ENCODE assay signal across 8 cellular contexts in the genomic region with DNA sequence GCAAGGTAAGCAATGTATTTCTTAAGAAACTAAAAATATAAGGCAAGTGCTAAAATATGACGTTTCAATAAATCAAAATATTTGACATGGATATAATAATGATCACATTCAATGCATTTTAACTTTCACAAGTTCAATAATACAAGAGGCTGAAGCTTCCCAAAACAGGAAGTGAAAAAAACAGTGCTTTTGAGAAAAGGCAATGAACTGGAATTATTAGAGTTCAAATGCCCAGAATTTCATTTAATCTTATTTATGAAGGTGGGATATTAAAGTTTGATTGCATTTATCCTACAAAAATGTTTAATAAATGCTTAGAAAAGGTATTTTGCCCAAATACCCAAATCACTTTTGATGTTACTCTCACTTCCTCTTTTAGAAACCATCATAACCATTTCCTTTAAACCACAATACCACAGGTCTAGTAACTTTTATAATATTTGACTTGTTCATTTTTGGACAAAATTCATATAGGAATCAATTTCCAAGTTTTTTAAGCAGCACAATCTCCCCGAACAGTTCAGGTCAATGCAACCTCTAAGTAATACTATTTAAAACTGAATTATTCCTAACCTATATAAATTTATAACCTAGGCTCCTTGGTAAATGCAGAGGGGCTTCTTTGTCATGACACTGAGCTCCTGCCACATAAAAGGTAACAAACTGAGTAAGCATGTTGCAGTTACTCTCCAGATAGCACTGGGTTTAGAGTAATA. TPM values are rescaled to one million over a fixed set of nuclear protein-coding genes. Genes with fewer than 3 reads are reported as not detected.
A peak's percentile ranks its signal among the peaks of the same experiment; 100 is the strongest.
DNase-seq lines count a peak whose midpoint lies in the region; ATAC-seq, FAIRE-seq and TF ChIP-seq lines count a peak whose summit lies in the region.

No MANE protein-coding gene starts in this region.

- in situ Hi-C loops in HepG2 (cut with HindIII; ENCODE audit: extremely low pct_ligation_motif_present, low pct_unique_long_range_greater_than_20kb) (no loop called here), ACHN (cut with HindIII; ENCODE audit: low pct_ligation_motif_present, low pct_unique_long_range_greater_than_20kb, low sequenced_read_pairs) (no loop called here)

- ATAC-seq in HepG2 (no peak), right lobe of liver (no peak), HG03039 (IDR thresholded peaks at IDR 0.05; ENCODE audit: unreplicated experiment) (peak; percentile 30)

- intact Hi-C loops in HepG2 (cut with micrococcal nuclease; ENCODE audit: unreplicated experiment), result no loop called here
- intact Hi-C loops in right lobe of liver (cut with DNase I), result no loop called here

- CTCF ChIA-PET in HepG2 (lab: Yijun Ruan, JAX; ENCODE audit: low intra/inter-chr PET ratio, low total read pairs), result no interaction called here

- TF ChIP-seq POLR2A in HepG2 (IDR thresholded peaks at IDR 0.05; ENCODE audit: insufficient read depth in 1 of 2, low read depth in 2 of 2, low read length in 2 of 2) (no peak), right lobe of liver (IDR thresholded peaks at IDR 0.05) (no peak)

- POLR2A ChIA-PET in HepG2 (lab: Yijun Ruan, JAX), result no interaction called here

- no TSS peak for BruUV-seq in HepG2 (replicated peaks; lab: Mats Ljungman, UMichigan)

- H3K4me1 ChIP-seq in HepG2 (ENCODE audit: insufficient read depth, low read length), result peaks cover 61% of the 10 kb centered on the region
- peaks cover 0 to 39% (median 8%) of the 10 kb centered on the region in 4 donors for H3K4me1 ChIP-seq in right lobe of liver
- peaks cover 31% of the 10 kb centered on the region for H3K4me1 ChIP-seq in iPS-20b (ENCODE audit: insufficient read depth, low read length)

- peaks cover 2 to 11% of the 10 kb centered on the region in 2 experiments; a peak in 3 of 5 replicates for H3K27me3 ChIP-seq in HepG2 (ENCODE audit: control insufficient read depth in 1 of 2, insufficient read depth in 2 of 2, low read length in 2 of 2)
- H3K27me3 ChIP-seq in right lobe of liver, result no peaks in the 10 kb centered on the region
- peaks cover 10% of the 10 kb centered on the region for H3K27me3 ChIP-seq in iPS-20b (ENCODE audit: insufficient read depth, low read length)

- no peak for DNase-seq in HepG2 (ENCODE audit: low spot score)
- DNase-seq in right lobe of liver, result no peak
- no peak for DNase-seq in SK-N-MC (ENCODE audit: low read depth, low spot score)
- no peak for DNase-seq in middle frontal gyrus (ENCODE audit: extremely low spot score, low spot score)
- no peak for DNase-seq in ACHN
- DNase-seq in dedifferentiated amniotic fluid mesenchymal stem cell (ENCODE audit: extremely low spot score), result no peak

- H3K4me2 ChIP-seq in HepG2 (ENCODE audit: low read depth, low read length), result peak overlapping the region; percentile 88

- FAIRE-seq in HepG2 (lab: Jason Lieb, UNC), result no peak

- H3K9ac ChIP-seq in HepG2 (ENCODE audit: insufficient read depth, low read depth, low read length) (peak overlapping the region; percentile 92), SK-N-MC (ENCODE audit: insufficient read length) (peak overlapping the region; percentile 76), iPS-20b (ENCODE audit: low read depth, low read length) (peak overlapping the region; percentile 78)

- no peak for TF ChIP-seq EP300 in HepG2 (IDR thresholded peaks at IDR 0.05; ENCODE audit: low read depth in 2 of 2, low read length in 2 of 2)
- no peak for TF ChIP-seq EP300 in HepG2 (CRISPR knock-in tag; IDR thresholded peaks at IDR 0.05; ENCODE audit: borderline replicate concordance)

- peaks cover 59% of the 10 kb centered on the region for H4K20me1 ChIP-seq in HepG2 (ENCODE audit: insufficient read depth, low read length)

- H3K36me3 ChIP-seq in HepG2 (replicated peaks in 1 of 2; ENCODE audit: control insufficient read depth in 1 of 2, insufficient read depth in 2 of 2, low read length in 2 of 2) (no peaks in the 10 kb centered on the region), right lobe of liver (no peaks in the 10 kb centered on the region), SK-N-MC (ENCODE audit: insufficient read depth, low read length) (no peaks in the 10 kb centered on the region; the same call in 1 of the 2 replicates), iPS-20b (ENCODE audit: insufficient read depth, low read depth, low read length) (no peaks in the 10 kb centered on the region)

- no peak for TF ChIP-seq RAD21 in HepG2 (CRISPR knock-in tag; IDR thresholded peaks at IDR 0.05)

- H3K27ac ChIP-seq in HepG2 (ENCODE audit: extremely low read length, insufficient read depth, low read length) (no peak overlapping the region), right lobe of liver (peak overlapping the region in 1 of 3 donors; percentile 25), SK-N-MC (peak overlapping the region; percentile 88), iPS-20b (ENCODE audit: low read length) (peak overlapping the region; percentile 39)

- WGBS in HepG2 (ENCODE audit: low lambda C conversion rate), result 11% methylated on average over 2 of the region's 2 CpGs
- 25% methylated on average over 2 of the region's 2 CpGs for WGBS in right lobe of liver (ENCODE audit: insufficient coverage, low coverage, low lambda C conversion rate, missing lambda C conversion rate)

- peaks cover 64% of the 10 kb centered on the region for H3K79me2 ChIP-seq in HepG2 (ENCODE audit: insufficient read depth, low read length)

- H3K4me3 ChIP-seq in HepG2 (replicated peaks in 1 of 3; ENCODE audit: insufficient read depth in 1 of 3, low read depth in 2 of 3, low read length in 3 of 3) (peak overlapping the region; percentile 79 to 99 (median 98); a peak in 5 of 6 replicates), right lobe of liver (peak overlapping the region in 1 of 3 donors; percentile 70), SK-N-MC (peak overlapping the region; percentile 79), iPS-20b (ENCODE audit: low read length) (peak overlapping the region; percentile 81)

- TF ChIP-seq CTCF in HepG2 (CRISPR knock-in tag; IDR thresholded peaks at IDR 0.05) (no peak), right lobe of liver (IDR thresholded peaks at IDR 0.05) (no peak)

- no peak overlapping the region for H2AFZ ChIP-seq in HepG2 (ENCODE audit: low read length)

- H3K9me3 ChIP-seq in HepG2 (ENCODE audit: low read length) (no peaks in the 10 kb centered on the region), right lobe of liver (no peaks in the 10 kb centered on the region), SK-N-MC (ENCODE audit: low read depth, low read length) (no peaks in the 10 kb centered on the region), iPS-20b (ENCODE audit: insufficient read depth, low read depth, low read length) (no peaks in the 10 kb centered on the region)

TF ChIP-seq in HepG2, 621 proteins besides CTCF, POLR2A, EP300 and RAD21 (continues in another document):
- peak; percentile 17; the same call in 1 of the 2 replicates for TF ChIP-seq CREM (IDR thresholded peaks at IDR 0.05)
- TF ChIP-seq CREM (CRISPR knock-in tag; IDR thresholded peaks at IDR 0.05), result no peak

RNA-seq across cellular contexts. Expression of a gene that starts 2.1 kb away (rescaled TPM):
- 96.3 and 160 TPM in 2 replicates for total RNA-seq in HepG2 (2016; rRNA removed; fragmentation: Illumina TruSeq; extraction: Trizol)
- 20.2 and 23.9 TPM in 2 replicates for total RNA-seq in HepG2 (2016; cell fraction: cytosol; rRNA removed; fragmentation: Illumina TruSeq; extraction: Trizol; ENCODE audit: low read depth)
- total RNA-seq in HepG2 (2016; cell fraction: insoluble cytoplasmic fraction; rRNA removed; fragmentation: Illumina TruSeq; extraction: Trizol), result 89.4 and 158 TPM in 2 replicates
- 91.7 and 92.2 TPM in 2 replicates for total RNA-seq in HepG2 (2016; cell fraction: membrane; rRNA removed; fragmentation: Illumina TruSeq; extraction: Trizol)
- total RNA-seq in HepG2 (2016; cell fraction: nucleus; rRNA removed; fragmentation: Illumina TruSeq; extraction: Trizol), result 100 and 105 TPM in 2 replicates
- polyA plus RNA-seq in HepG2 (2011; rRNA removed), result 59.0 and 72.1 TPM in 2 replicates
- 49.9 and 69.1 TPM in 2 replicates for polyA plus RNA-seq in HepG2 (2011; cell fraction: cytosol; rRNA removed)
- polyA plus RNA-seq in HepG2 (2011; cell fraction: nucleus; rRNA removed), result 30.3 and 33.5 TPM in 2 replicates
- 70.3 and 73.4 TPM in 2 replicates for polyA plus RNA-seq in HepG2 (2012)
- 8.8 and 9.0 TPM in 2 replicates for polyA plus RNA-seq in HepG2 (2016; cell fraction: cytosol; fragmentation: Illumina TruSeq; extraction: Trizol; ENCODE audit: low read depth)
- polyA plus RNA-seq in HepG2 (2016; cell fraction: insoluble cytoplasmic fraction; fragmentation: Illumina TruSeq; extraction: Trizol; ENCODE audit: low read depth), result 118 and 121 TPM in 2 replicates
- 34.3 and 37.5 TPM in 2 replicates for polyA plus RNA-seq in HepG2 (2016; cell fraction: membrane; fragmentation: Illumina TruSeq; extraction: Trizol; ENCODE audit: low read depth)
- polyA plus RNA-seq in HepG2 (2016; cell fraction: nucleus; fragmentation: Illumina TruSeq; extraction: Trizol; ENCODE audit: insufficient read depth, low read depth), result 82.2 and 99.4 TPM in 2 replicates
- polyA minus RNA-seq in HepG2 (2011; rRNA and poly(A)+ RNA removed; ENCODE audit: low replicate concordance), result 34.6 and 53.5 TPM in 2 replicates
- polyA minus RNA-seq in HepG2 (2011; cell fraction: cytosol; rRNA and poly(A)+ RNA removed), result 60.0 and 71.9 TPM in 2 replicates
- polyA minus RNA-seq in HepG2 (2011; cell fraction: nucleus; rRNA and poly(A)+ RNA removed), result 145 and 163 TPM in 2 replicates
- 10 to 100 TPM; 31.9 to 50.3 (median 43.3) TPM for total RNA-seq in right lobe of liver

RNA-seq across cellular contexts. Expression of a gene that starts 42.4 kb away (rescaled TPM):
- 1.9 and 3.9 TPM in 2 replicates for total RNA-seq in HepG2 (2016; rRNA removed; fragmentation: Illumina TruSeq; extraction: Trizol)
- total RNA-seq in HepG2 (2016; cell fraction: cytosol; rRNA removed; fragmentation: Illumina TruSeq; extraction: Trizol; ENCODE audit: low read depth), result 0.61 and 0.71 TPM in 2 replicates
- total RNA-seq in HepG2 (2016; cell fraction: insoluble cytoplasmic fraction; rRNA removed; fragmentation: Illumina TruSeq; extraction: Trizol), result 2.0 and 4.5 TPM in 2 replicates
- total RNA-seq in HepG2 (2016; cell fraction: membrane; rRNA removed; fragmentation: Illumina TruSeq; extraction: Trizol), result 0.90 and 1.3 TPM in 2 replicates
- total RNA-seq in HepG2 (2016; cell fraction: nucleus; rRNA removed; fragmentation: Illumina TruSeq; extraction: Trizol), result 1.5 and 2.4 TPM in 2 replicates
- polyA plus RNA-seq in HepG2 (2011; rRNA removed), result 0.97 and 1.3 TPM in 2 replicates
- polyA plus RNA-seq in HepG2 (2011; cell fraction: cytosol; rRNA removed), result 0.52 and 1.1 TPM in 2 replicates
- polyA plus RNA-seq in HepG2 (2011; cell fraction: nucleus; rRNA removed), result 0.24 and 0.38 TPM in 2 replicates
- polyA plus RNA-seq in HepG2 (2012), result 0.33 and 1.0 TPM in 2 replicates
- 0.24 and 0.43 TPM in 2 replicates for polyA plus RNA-seq in HepG2 (2016; cell fraction: cytosol; fragmentation: Illumina TruSeq; extraction: Trizol; ENCODE audit: low read depth)
- polyA plus RNA-seq in HepG2 (2016; cell fraction: insoluble cytoplasmic fraction; fragmentation: Illumina TruSeq; extraction: Trizol; ENCODE audit: low read depth), result 1.8 and 2.0 TPM in 2 replicates
- 0.37 and 0.39 TPM in 2 replicates for polyA plus RNA-seq in HepG2 (2016; cell fraction: membrane; fragmentation: Illumina TruSeq; extraction: Trizol; ENCODE audit: low read depth)
- polyA plus RNA-seq in HepG2 (2016; cell fraction: nucleus; fragmentation: Illumina TruSeq; extraction: Trizol; ENCODE audit: insufficient read depth, low read depth), result 1.00 and 1.4 TPM in 2 replicates
- 1.9 and 2.5 TPM in 2 replicates for polyA minus RNA-seq in HepG2 (2011; rRNA and poly(A)+ RNA removed; ENCODE audit: low replicate concordance)
- polyA minus RNA-seq in HepG2 (2011; cell fraction: cytosol; rRNA and poly(A)+ RNA removed), result 0.97 and 1.4 TPM in 2 replicates
- 0.87 and 1.7 TPM in 2 replicates for polyA minus RNA-seq in HepG2 (2011; cell fraction: nucleus; rRNA and poly(A)+ RNA removed)
- total RNA-seq in right lobe of liver, result 1 to 10 TPM in 3 of 6 experiments, under 1 TPM in 3; 0.37 to 1.5 (median 0.78) TPM
